24 cellular contexts compared by ENCODE assay signal in the genomic region with DNA sequence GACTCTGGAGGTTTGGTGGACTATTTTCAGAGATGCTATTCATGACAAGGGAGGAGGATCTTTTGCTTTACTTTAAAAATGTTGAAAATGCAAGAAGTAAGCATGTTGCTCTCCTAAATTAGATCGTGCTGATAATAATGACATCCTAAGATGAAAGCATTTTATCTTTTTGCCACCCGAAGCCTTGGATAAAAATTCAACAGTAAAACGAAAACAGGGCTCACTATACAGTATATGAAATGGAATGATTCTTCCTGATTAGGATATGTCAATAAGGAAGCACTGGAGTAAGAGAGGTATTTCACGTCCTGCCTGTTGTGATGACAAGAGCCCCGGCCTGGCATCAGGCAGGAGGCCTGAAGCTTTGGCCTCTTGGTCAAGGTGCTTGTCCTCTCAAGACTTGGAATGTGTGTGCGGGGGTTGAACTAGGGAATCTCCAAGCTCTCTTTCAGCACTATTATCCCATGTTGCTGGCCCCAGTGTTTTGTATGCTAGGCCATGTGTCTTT.
"Had no signal": no experiment of that assay in that cellular context is flagged by ENCODE, and none has a peak within 500 bp of the region (broad histone marks: within the 10 kb centered on the region; RNA-seq: fewer than 3 reads in every experiment).

No MANE protein-coding gene starts in this region.

- H3K36me3 Mint-ChIP-seq: activated CD4-positive, alpha-beta memory T cell treated with anti-CD3 and anti-CD28 coated beads for 36 hours; activated naive CD8-positive, alpha-beta T cell treated with anti-CD3 and anti-CD28 coated beads, Interleukin-2, amount 10 ng/mL, durations not matched to agents 7 days and 5 days; T-cell had no signal

- H3K36me3 ChIP-seq: adrenal gland, SJSA1 had no signal

- H3K9me3 ChIP-seq: adrenal gland, SJSA1 had no signal

- H3K27ac Mint-ChIP-seq: activated CD4-positive, alpha-beta memory T cell treated with anti-CD3 and anti-CD28 coated beads for 36 hours; activated CD4-positive, alpha-beta T cell treated with anti-CD3 and anti-CD28 coated beads, Interleukin-2, amount 10 ng/mL, durations not matched to agents 7 days and 5 days; activated naive CD8-positive, alpha-beta T cell treated with anti-CD3 and anti-CD28 coated beads, Interleukin-2, amount 10 ng/mL, durations not matched to agents 7 days and 5 days; T-cell had no signal

- ATAC-seq: Panc1, Right ventricle myocardium inferior, T-cell had no signal

- H3K4me3 Mint-ChIP-seq: activated CD4-positive, alpha-beta memory T cell treated with anti-CD3 and anti-CD28 coated beads for 36 hours; activated CD4-positive, alpha-beta T cell treated with anti-CD3 and anti-CD28 coated beads, Interleukin-2, amount 10 ng/mL, durations not matched to agents 7 days and 5 days; activated naive CD8-positive, alpha-beta T cell treated with anti-CD3 and anti-CD28 coated beads, Interleukin-2, amount 10 ng/mL, durations not matched to agents 7 days and 5 days; T-cell had no signal

- DNase-seq: activated CD4-positive, alpha-beta memory T cell treated with anti-CD3 and anti-CD28 coated beads for 36 hours; activated CD4-positive, alpha-beta T cell treated with anti-CD3 and anti-CD28 coated beads, Interleukin-2, amount 10 ng/mL, durations not matched to agents 7 days and 5 days; activated CD4-positive, CD25-positive, alpha-beta regulatory T cell; activated CD8-positive, alpha-beta memory T cell treated with anti-CD3 and anti-CD28 coated beads, Interleukin-2, amount 50 U/mL, for 4 hours; activated naive CD4-positive, alpha-beta T cell treated with anti-CD3 and anti-CD28 coated beads, Interleukin-2, amount 50 U/mL, for 16 hours; activated naive CD8-positive, alpha-beta T cell treated with anti-CD3 and anti-CD28 coated beads, Interleukin-2, amount 10 ng/mL, durations not matched to agents 7 days and 5 days; activated T-cell treated with anti-CD3 and anti-CD28 coated beads, Interleukin-2, amount 50 U/mL, for 1 hour; adrenal gland; cerebellar nuclear complex; MM.1S; NCI-H1105 treated with DMSO at 0.1 percent for 48 hours; NCI-H1436 treated with DMSO at 0.1 percent for 48 hours; NCI-H187; NCI-H2081; NCI-H446; NCI-H524; NCI-H774; RPMI8226; T-cell; T-helper 2 cell had no signal

- H3K4me1 Mint-ChIP-seq: activated CD4-positive, alpha-beta T cell treated with anti-CD3 and anti-CD28 coated beads, Interleukin-2, amount 10 ng/mL, durations not matched to agents 7 days and 5 days; activated naive CD8-positive, alpha-beta T cell treated with anti-CD3 and anti-CD28 coated beads, Interleukin-2, amount 10 ng/mL, durations not matched to agents 7 days and 5 days had no signal

- H3K4me1 ChIP-seq: adrenal gland, SJSA1 had no signal

- H3K9me3 Mint-ChIP-seq: activated CD4-positive, alpha-beta memory T cell treated with anti-CD3 and anti-CD28 coated beads for 36 hours; activated CD4-positive, alpha-beta T cell treated with anti-CD3 and anti-CD28 coated beads, Interleukin-2, amount 10 ng/mL, durations not matched to agents 7 days and 5 days; T-cell had no signal

- H3K4me3 ChIP-seq: adrenal gland, SJSA1 had no signal

- H3K27ac ChIP-seq: adrenal gland, SJSA1, VCaP had no signal

- H3K27me3 ChIP-seq: adrenal gland, SJSA1 had no signal
